ENCODE assay signal across 13 cellular contexts in the genomic region with DNA sequence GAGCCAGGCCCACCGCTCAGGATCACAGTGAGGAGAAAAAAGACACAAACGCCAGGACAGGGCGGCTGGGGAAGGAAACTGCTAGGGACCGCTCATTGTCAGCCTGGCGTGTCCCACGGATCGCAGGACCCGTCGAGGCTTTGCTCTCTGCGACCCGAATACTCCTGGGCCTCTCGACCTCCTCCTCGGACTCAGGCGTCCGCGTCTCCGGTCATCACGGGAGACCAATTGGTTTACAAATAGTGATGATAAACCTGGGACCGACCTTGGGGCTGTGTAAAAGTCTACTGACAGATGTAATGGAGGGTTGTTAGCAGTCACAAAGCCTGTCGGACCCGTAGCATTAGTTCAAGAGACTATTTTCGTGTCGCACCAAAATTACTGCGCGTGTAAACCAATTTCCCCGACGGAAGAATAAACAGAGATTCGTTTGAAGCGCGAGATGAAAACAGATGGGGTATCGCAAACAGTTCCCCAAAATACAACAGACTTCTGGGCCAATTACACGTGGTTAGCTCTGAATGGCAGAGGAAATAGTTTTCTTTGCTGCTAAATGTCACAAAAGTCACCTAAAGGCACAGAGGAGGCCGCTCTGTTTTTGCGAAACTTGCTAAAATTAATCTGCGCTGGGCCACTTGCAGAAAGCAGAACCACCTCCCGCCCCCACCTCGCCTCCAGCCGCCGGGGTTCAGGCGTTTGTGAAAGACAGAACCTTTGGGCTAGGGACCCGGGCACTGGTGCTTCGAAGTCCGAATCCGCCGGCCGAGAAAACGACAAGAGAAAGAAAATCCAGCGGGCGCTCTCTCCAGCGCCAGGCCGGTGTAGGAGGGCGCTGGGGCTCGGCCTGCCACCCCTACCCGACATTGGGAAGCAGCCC.
DNase-seq lines count a peak whose midpoint lies in the region; ATAC-seq and TF ChIP-seq lines count a peak whose summit lies in the region.
"Had no signal": no experiment of that assay in that cellular context is flagged by ENCODE, and none has a peak within 500 bp of the region (broad histone marks: within the 10 kb centered on the region; RNA-seq: fewer than 3 reads in every experiment).

No MANE protein-coding gene starts in this region.

- intact Hi-C loops in CD4-positive, alpha-beta T cell (cut with DNase I, micrococcal nuclease), result loop anchor here in 1 of 2 experiments (5.0 to 10.0 kb wide), 2 partner anchors 61 to 426 kb away; partner anchors contain the start of gene FCHO2
- intact Hi-C loops in dendritic cell treated with granulocyte-macrophage colony-stimulating factor and Interleukin-4, amounts not matched to agents 40 ng/mL and 50 ng/mL, for 4 days (cut with micrococcal nuclease), result no loop called here

- no peaks in the 10 kb centered on the region for H3K4me1 ChIP-seq in parathyroid adenoma
- H3K4me1 ChIP-seq in MM.1S (ENCODE audit: low read length), result no peaks in the 10 kb centered on the region

- peak overlapping the region; percentile 66 for H3K4me3 Mint-ChIP-seq in CD4-positive, alpha-beta T cell
- peak overlapping the region; percentile 70 for H3K4me3 Mint-ChIP-seq in dendritic cell treated with granulocyte-macrophage colony-stimulating factor and Interleukin-4, amounts not matched to agents 40 ng/mL and 50 ng/mL, for 4 days
- H3K4me3 Mint-ChIP-seq: mesothelial cell of epicardium had no signal

- CTCF ChIA-PET in CD4-positive, alpha-beta T cell (lab: Charles Lee), result no interaction called here

- no peaks in the 10 kb centered on the region for H3K9me2 ChIP-seq in MM.1S (replicated peaks; ENCODE audit: insufficient read depth, low read length)

- H3K9me3 ChIP-seq in CD4-positive, alpha-beta T cell (ENCODE audit: control insufficient read depth, low read length), result peaks cover 15% of the 10 kb centered on the region
- H3K9me3 ChIP-seq in parathyroid adenoma (ENCODE audit: control insufficient read depth, low read length) (no peaks in the 10 kb centered on the region), MM.1S (replicated peaks; ENCODE audit: insufficient read depth, low read length) (no peaks in the 10 kb centered on the region)

- peaks cover 71% of the 10 kb centered on the region for H3K27me3 ChIP-seq in CD4-positive, alpha-beta T cell (ENCODE audit: control insufficient read depth, insufficient read depth, low read length)
- H3K27me3 ChIP-seq in parathyroid adenoma (ENCODE audit: control insufficient read depth, insufficient read depth, low read length) (peaks cover 5% of the 10 kb centered on the region), MM.1S (replicated peaks; ENCODE audit: insufficient read depth, low read length) (no peaks in the 10 kb centered on the region)

- DNase-seq in CD4-positive, alpha-beta T cell, result no peak
- peak; percentile 31 for DNase-seq in GM20000 (ENCODE audit: low spot score)
- no peak for DNase-seq in MM.1S
- no peak for DNase-seq in HuH-7.5 (ENCODE audit: low spot score)
- no peak for DNase-seq in A172 (ENCODE audit: low spot score)
- DNase-seq: OCI-M1; stimulated activated CD4-positive, alpha-beta T cell treated with anti-CD3 and anti-CD28 coated beads, Interleukin-4, amount 100 ng/mL, for 4 hours had no signal

- H3F3A ChIP-seq in MM.1S (ENCODE audit: insufficient read depth, low read length), result no peaks in the 10 kb centered on the region

- no peaks in the 10 kb centered on the region for H4K20me1 ChIP-seq in MM.1S (ENCODE audit: insufficient read depth, low read length)

- H3K79me2 ChIP-seq in parathyroid adenoma (no peaks in the 10 kb centered on the region), MM.1S (ENCODE audit: low read length) (no peaks in the 10 kb centered on the region)

- no peak overlapping the region for H3K9ac ChIP-seq in parathyroid adenoma
- no peak overlapping the region for H3K9ac ChIP-seq in MM.1S (ENCODE audit: low read length)
- H3K9ac ChIP-seq: KMS-11 had no signal

- H3K27me3 Mint-ChIP-seq in CD4-positive, alpha-beta T cell, result peaks cover 75% of the 10 kb centered on the region
- peaks cover 91% of the 10 kb centered on the region for H3K27me3 Mint-ChIP-seq in dendritic cell treated with granulocyte-macrophage colony-stimulating factor and Interleukin-4, amounts not matched to agents 40 ng/mL and 50 ng/mL, for 4 days

- H3K4me2 ChIP-seq in parathyroid adenoma (ENCODE audit: low read length), result no peak overlapping the region
- no peak overlapping the region for H3K4me2 ChIP-seq in MM.1S (ENCODE audit: low read depth, low read length)
- H3K4me2 ChIP-seq: KMS-11 had no signal

- peaks cover 9% of the 10 kb centered on the region for H3K9me3 Mint-ChIP-seq in CD4-positive, alpha-beta T cell
- peaks cover 21% of the 10 kb centered on the region for H3K9me3 Mint-ChIP-seq in dendritic cell treated with granulocyte-macrophage colony-stimulating factor and Interleukin-4, amounts not matched to agents 40 ng/mL and 50 ng/mL, for 4 days

- H2AFZ ChIP-seq in parathyroid adenoma (peak overlapping the region; percentile 50), MM.1S (ENCODE audit: low read length) (no peak overlapping the region)

- TF ChIP-seq CTCF in CD4-positive, alpha-beta T cell (IDR thresholded peaks at IDR 0.05), result no peak
- TF ChIP-seq CTCF in GM20000 (IDR thresholded peaks at IDR 0.05; ENCODE audit: extremely low read depth, missing control alignments) (no peak), parathyroid adenoma (IDR thresholded peaks at IDR 0.05) (no peak), MM.1S (IDR thresholded peaks at IDR 0.05; ENCODE audit: low read length) (no peak)

- H3K27ac ChIP-seq in CD4-positive, alpha-beta T cell (ENCODE audit: low read depth, low read length), result no peak overlapping the region
- no peak overlapping the region for H3K27ac ChIP-seq in parathyroid adenoma
- no peak overlapping the region for H3K27ac ChIP-seq in MM.1S (ENCODE audit: low read length)
- H3K27ac ChIP-seq: C4-2B, KMS-11 had no signal

- no peak overlapping the region for H3K27ac Mint-ChIP-seq in CD4-positive, alpha-beta T cell
- H3K27ac Mint-ChIP-seq in dendritic cell treated with granulocyte-macrophage colony-stimulating factor and Interleukin-4, amounts not matched to agents 40 ng/mL and 50 ng/mL, for 4 days, result no peak overlapping the region
- H3K27ac Mint-ChIP-seq: mesothelial cell of epicardium had no signal

- no peaks in the 10 kb centered on the region for H3K36me3 Mint-ChIP-seq in CD4-positive, alpha-beta T cell (ENCODE audit: low read depth)
- no peaks in the 10 kb centered on the region for H3K36me3 Mint-ChIP-seq in dendritic cell treated with granulocyte-macrophage colony-stimulating factor and Interleukin-4, amounts not matched to agents 40 ng/mL and 50 ng/mL, for 4 days (ENCODE audit: low read depth)

- no peak for ATAC-seq in CD4-positive, alpha-beta T cell (ENCODE audit: poor library complexity)
- no peak for ATAC-seq in GM18867 (IDR thresholded peaks at IDR 0.05; ENCODE audit: unreplicated experiment)

- H3K4me1 Mint-ChIP-seq in CD4-positive, alpha-beta T cell (ENCODE audit: low read depth), result peaks cover 30% of the 10 kb centered on the region
- H3K4me1 Mint-ChIP-seq in dendritic cell treated with granulocyte-macrophage colony-stimulating factor and Interleukin-4, amounts not matched to agents 40 ng/mL and 50 ng/mL, for 4 days (ENCODE audit: low read depth), result peaks cover 21% of the 10 kb centered on the region
- H3K4me1 Mint-ChIP-seq: mesothelial cell of epicardium had no signal

- no peaks in the 10 kb centered on the region for H3K36me3 ChIP-seq in parathyroid adenoma (ENCODE audit: control insufficient read depth, insufficient read depth, low read length)
- H3K36me3 ChIP-seq in MM.1S (replicated peaks; ENCODE audit: insufficient read depth, low read length), result no peaks in the 10 kb centered on the region

- H3K4me3 ChIP-seq in parathyroid adenoma (ENCODE audit: low read depth, low read length) (peak overlapping the region; percentile 39), MM.1S (ENCODE audit: low read length) (no peak overlapping the region)

- POLR2A ChIA-PET in CD4-positive, alpha-beta T cell (lab: Charles Lee), result no interaction called here
